ENCODE assay signal across 21 cellular contexts in genomic region chr1:41478118-41478748, GRCh38. TPM values are rescaled to one million over a fixed set of nuclear protein-coding genes. Genes with fewer than 3 reads are reported as not detected.
DNase-seq lines count a peak whose midpoint lies in the region; ATAC-seq, FAIRE-seq and TF ChIP-seq lines count a peak whose summit lies in the region.
"Had no signal": no experiment of that assay in that cellular context is flagged by ENCODE, and none has a peak within 500 bp of the region (broad histone marks: within the 10 kb centered on the region; RNA-seq: fewer than 3 reads in every experiment).

No MANE protein-coding gene starts in this region.

- H3K4me3 ChIP-seq in GM12878 (no peak overlapping the region), HepG2 (replicated peaks in 1 of 3; ENCODE audit: insufficient read depth in 1 of 3, low read depth in 2 of 3, low read length in 3 of 3) (no peak overlapping the region), sigmoid colon (no peak overlapping the region), PC-3 (ENCODE audit: low read length) (no peak overlapping the region)

- H3K9me3 ChIP-seq in GM12878 (replicated peaks; ENCODE audit: control insufficient read depth, insufficient read depth, low read length) (no peaks in the 10 kb centered on the region), HepG2 (ENCODE audit: low read length) (no peaks in the 10 kb centered on the region), sigmoid colon (no peaks in the 10 kb centered on the region), PC-3 (ENCODE audit: low read length) (no peaks in the 10 kb centered on the region)
- H3K9me3 ChIP-seq: Caco-2 had no signal

- SMC1A ChIA-PET in GM12878 (lab: Charles Lee; ENCODE audit: uncharacterized antibody, unreplicated experiment), result no interaction called here

- in situ Hi-C loops in GM12878 (cut with MboI) (no loop called here), HepG2 (cut with HindIII; ENCODE audit: extremely low pct_ligation_motif_present, low pct_unique_long_range_greater_than_20kb) (no loop called here)

- no peak for TF ChIP-seq RAD21 in GM12878 (IDR thresholded peaks at IDR 0.05; ENCODE audit: insufficient read depth, low read depth, low read length)
- no peak for TF ChIP-seq RAD21 in HepG2 (CRISPR knock-in tag; IDR thresholded peaks at IDR 0.05)

- POLR2A ChIA-PET in GM12878 (lab: Charles Lee), result no interaction called here
- POLR2A ChIA-PET in HepG2 (lab: Yijun Ruan, JAX), result no interaction called here
- POLR2A ChIA-PET in PC-3 (lab: Charles Lee; ENCODE audit: unreplicated experiment), result no interaction called here

- H3K4me2 ChIP-seq in GM12878 (ENCODE audit: control insufficient read depth, insufficient read depth), result no peak overlapping the region
- no peak overlapping the region for H3K4me2 ChIP-seq in HepG2 (ENCODE audit: low read depth, low read length)
- H3K4me2 ChIP-seq in PC-3 (ENCODE audit: low read length), result no peak overlapping the region

- H3K4me1 ChIP-seq in GM12878 (ENCODE audit: control insufficient read depth, insufficient read depth, low read length) (peaks cover 14% of the 10 kb centered on the region), HepG2 (ENCODE audit: insufficient read depth, low read length) (peaks cover 42% of the 10 kb centered on the region), sigmoid colon (peaks cover 0 to 74% (median 65%) of the 10 kb centered on the region in 4 donors), PC-3 (ENCODE audit: insufficient read depth, low read length) (peaks cover 13% of the 10 kb centered on the region)

- H3K27ac ChIP-seq in 22Rv1, result peak overlapping the region; percentile 84
- H3K27ac ChIP-seq in GM12878 (ENCODE audit: control insufficient read depth, insufficient read depth), result no peak overlapping the region
- no peak overlapping the region for H3K27ac ChIP-seq in HepG2 (ENCODE audit: extremely low read length, insufficient read depth, low read length)
- H3K27ac ChIP-seq in sigmoid colon, result peak overlapping the region in 3 of 4 donors; percentile 60 to 76 (median 73)
- no peak overlapping the region for H3K27ac ChIP-seq in PC-3 (ENCODE audit: low read length)
- H3K27ac ChIP-seq: HL-60 had no signal

- FAIRE-seq in GM12878 (lab: Jason Lieb, UNC), result no peak
- FAIRE-seq in HepG2 (lab: Jason Lieb, UNC), result no peak

- H4K20me1 ChIP-seq in GM12878 (ENCODE audit: control insufficient read depth, insufficient read depth) (no peaks in the 10 kb centered on the region), HepG2 (ENCODE audit: insufficient read depth, low read length) (no peaks in the 10 kb centered on the region), PC-3 (ENCODE audit: low read length) (no peaks in the 10 kb centered on the region)

- TF ChIP-seq EP300 in GM12878 (IDR thresholded peaks at IDR 0.05; ENCODE audit: borderline replicate concordance in 1 of 2, control insufficient read depth in 1 of 2, low read depth in 2 of 2, low read length in 2 of 2) (no peak), HepG2 (IDR thresholded peaks at IDR 0.05; ENCODE audit: low read depth in 2 of 2, low read length in 2 of 2) (no peak), HepG2 (CRISPR knock-in tag; IDR thresholded peaks at IDR 0.05; ENCODE audit: borderline replicate concordance) (no peak), sigmoid colon (IDR thresholded peaks at IDR 0.05) (no peak)

- H3K79me2 ChIP-seq in GM12878 (ENCODE audit: control insufficient read depth, insufficient read depth, low read length) (no peaks in the 10 kb centered on the region), HepG2 (ENCODE audit: insufficient read depth, low read length) (no peaks in the 10 kb centered on the region), PC-3 (ENCODE audit: low read length) (no peaks in the 10 kb centered on the region)

- H2AFZ ChIP-seq in GM12878 (ENCODE audit: control insufficient read depth, low read depth, low read length) (no peak overlapping the region), HepG2 (ENCODE audit: low read length) (no peak overlapping the region), PC-3 (ENCODE audit: low read length) (no peak overlapping the region)

- H3K27me3 ChIP-seq in GM12878 (replicated peaks in 1 of 2; ENCODE audit: control insufficient read depth in 2 of 2, insufficient read depth in 2 of 2, low read length in 1 of 2) (no peaks in the 10 kb centered on the region; a peak in 1 of 4 replicates), HepG2 (ENCODE audit: control insufficient read depth in 1 of 2, insufficient read depth in 2 of 2, low read length in 2 of 2) (no peaks in the 10 kb centered on the region; a peak in 1 of 5 replicates), sigmoid colon (no peaks in the 10 kb centered on the region), PC-3 (ENCODE audit: low read length) (no peaks in the 10 kb centered on the region)

- intact Hi-C loops in GM12878 (cut with micrococcal nuclease; ENCODE audit: unreplicated experiment), result no loop called here
- intact Hi-C loops in HepG2 (cut with micrococcal nuclease; ENCODE audit: unreplicated experiment), result no loop called here
- intact Hi-C loops in sigmoid colon (cut with DNase I), result no loop called here
- intact Hi-C loops in PC-3 (cut with micrococcal nuclease), result no loop called here

- RAD21 ChIA-PET in GM12878 (lab: Charles Lee; ENCODE audit: unreplicated experiment), result no interaction called here

- CTCF ChIA-PET in GM12878 (lab: Yijun Ruan, JAX), result interaction anchor here (0.7 to 2.2 kb wide), 3 partner anchors 9 to 427 kb away, joined by 3 to 9 read pairs (median 3); no protein-coding TSS in a partner anchor
- CTCF ChIA-PET in HepG2 (lab: Yijun Ruan, JAX; ENCODE audit: low intra/inter-chr PET ratio, low total read pairs), result no interaction called here
- CTCF ChIA-PET in PC-3 (lab: Charles Lee), result no interaction called here

- H3K9ac ChIP-seq in GM12878 (ENCODE audit: control insufficient read depth, insufficient read depth, low read length), result no peak overlapping the region
- no peak overlapping the region for H3K9ac ChIP-seq in HepG2 (ENCODE audit: insufficient read depth, low read depth, low read length)
- no peak overlapping the region for H3K9ac ChIP-seq in PC-3 (ENCODE audit: low read length)

- TF ChIP-seq CTCF in 22Rv1 (IDR thresholded peaks at IDR 0.05), result no peak
- no peak for TF ChIP-seq CTCF in GM12878 (IDR thresholded peaks at IDR 0.05 in 2 of 3, conservative IDR thresholded peaks at IDR 0.05 in 1 of 3; ENCODE audit: control insufficient read depth in 2 of 3, extremely low read depth in 1 of 3, insufficient read depth in 1 of 3, low read depth in 3 of 3, low read length in 3 of 3)
- no peak for TF ChIP-seq CTCF in HepG2 (CRISPR knock-in tag; IDR thresholded peaks at IDR 0.05)
- no peak for TF ChIP-seq CTCF in sigmoid colon (IDR thresholded peaks at IDR 0.05)
- TF ChIP-seq CTCF in PC-3 (conservative IDR thresholded peaks at IDR 0.05; ENCODE audit: low read depth, low read length), result no peak

- TF ChIP-seq POLR2A in GM12878 (IDR thresholded peaks at IDR 0.05; ENCODE audit: low read depth, low read length), result no peak
- no peak for TF ChIP-seq POLR2A in HepG2 (IDR thresholded peaks at IDR 0.05; ENCODE audit: insufficient read depth in 1 of 2, low read depth in 2 of 2, low read length in 2 of 2)
- no peak for TF ChIP-seq POLR2A in sigmoid colon (IDR thresholded peaks at IDR 0.05)

- H3K9me2 ChIP-seq in PC-3 (replicated peaks; ENCODE audit: low read length), result no peaks in the 10 kb centered on the region

- no peaks in the 10 kb centered on the region for H3K36me3 ChIP-seq in GM12878 (ENCODE audit: control insufficient read depth in 2 of 2, insufficient read depth in 2 of 2, low read length in 1 of 2)
- no peaks in the 10 kb centered on the region for H3K36me3 ChIP-seq in HepG2 (replicated peaks in 1 of 2; ENCODE audit: control insufficient read depth in 1 of 2, insufficient read depth in 2 of 2, low read length in 2 of 2)
- no peaks in the 10 kb centered on the region for H3K36me3 ChIP-seq in sigmoid colon
- no peaks in the 10 kb centered on the region for H3K36me3 ChIP-seq in PC-3 (ENCODE audit: low read depth, low read length)

- ATAC-seq in GM12878 (peak; percentile 35), HepG2 (no peak), GM21825 (IDR thresholded peaks at IDR 0.05; ENCODE audit: unreplicated experiment) (no peak), PC-3 (no peak), GM21526 (IDR thresholded peaks at IDR 0.05; ENCODE audit: low FRiP score, unreplicated experiment) (no peak)
- ATAC-seq: HCT116, Panc1 had no signal

- no TSS peak for BruUV-seq in GM12878 (replicated peaks; lab: Mats Ljungman, UMichigan)
- BruUV-seq in HepG2 (replicated peaks; lab: Mats Ljungman, UMichigan), result no TSS peak
- no TSS peak for BruUV-seq in PC-3 (replicated peaks; lab: Mats Ljungman, UMichigan)

- DNase-seq in GM12878 (ENCODE audit: low read depth, low spot score) (no peak), HepG2 (ENCODE audit: low spot score) (no peak), sigmoid colon (peak; percentile 59), activated gamma-delta T cell (lab: John Stamatoyannopoulos, UW) (no peak), PC-3 (no peak)
- DNase-seq: AML-193; Caco-2; CD4-positive, CD25-positive, alpha-beta regulatory T cell; DMS53; KG1; NCI-H1048; NCI-H1436 treated with DMSO at 0.1 percent for 48 hours; NCI-H2081; NCI-H510A treated with DMSO at 0.1 percent for 48 hours; SHP77 treated with DMSO at 0.1 percent for 48 hours had no signal

- 48% methylated on average over 12 of the region's 12 CpGs for WGBS in GM12878 (ENCODE audit: insufficient coverage, insufficient replicate concordance, low lambda C conversion rate, missing lambda C conversion rate)
- WGBS in HepG2 (ENCODE audit: low lambda C conversion rate), result 61% methylated on average over 11 of the region's 12 CpGs
- 86 to 90% methylated on average over 12 of the region's 12 CpGs for whole genome bisulfite sequencing in sigmoid colon, 2 donors

- H3F3A ChIP-seq in PC-3 (ENCODE audit: low read length, unreplicated experiment), result no peaks in the 10 kb centered on the region

RNA-seq across cellular contexts. Expression of gene EDN2, which starts 6.2 kb away (rescaled TPM):
- total RNA-seq in GM12878 (2013; cell fraction: nucleolus; rRNA removed), result 0.44 and 0.56 TPM in 2 replicates
- 0.28 and 0.60 TPM in 2 replicates for total RNA-seq in GM12878 (2014; rRNA removed)
- 0.13 and 0.23 TPM in 2 replicates for total RNA-seq in GM12878 (2014; rRNA removed; fragmentation: Illumina TruSeq; extraction: Trizol)
- total RNA-seq in GM12878 (2021), result 0.74 and 0.98 TPM in 2 replicates
- 0.31 TPM for polyA plus RNA-seq in GM12878 (2011; ENCODE audit: low read depth)
- 1.1 and 1.5 TPM in 2 replicates for polyA plus RNA-seq in GM12878 (2011; rRNA removed)
- polyA plus RNA-seq in GM12878 (2011; cell fraction: cytosol; rRNA removed), result 2.3 and 2.6 TPM in 2 replicates
- 9.9 and 12.3 TPM in 2 replicates for polyA plus RNA-seq in GM12878 (2011; cell fraction: nucleus; rRNA removed)
- 0.38 and 0.42 TPM in 2 replicates for polyA plus RNA-seq in GM12878 (2012)
- polyA plus RNA-seq in GM12878 (2014; fragmentation: Illumina TruSeq; extraction: Trizol), result 0.35 TPM in 1 of 2 replicates, not detected in the other
- polyA plus RNA-seq in GM12878 (2014; fragmentation: Nextera tagmentation; extraction: Ambion mirVana), result under 1 TPM in 1 of 2 experiments, not detected in 1; 0.11 TPM
- 0.94 and 1.3 TPM in 2 replicates for polyA plus RNA-seq in GM12878 (2014; rRNA removed)
- polyA plus RNA-seq in GM12878 (2016; fragmentation: Nextera tagmentation; extraction: Ambion mirVana), result under 1 TPM; 0.43 to 0.48 TPM
- polyA minus RNA-seq in GM12878 (2011; rRNA and poly(A)+ RNA removed), result 0.66 and 1.1 TPM in 2 replicates
- polyA minus RNA-seq in GM12878 (2011; cell fraction: cytosol; rRNA and poly(A)+ RNA removed), result 1.1 TPM in 1 of 2 replicates, not detected in the other
- 0.60 and 0.77 TPM in 2 replicates for polyA minus RNA-seq in GM12878 (2011; cell fraction: nucleus; rRNA and poly(A)+ RNA removed)
- not detected in 2 replicates for total RNA-seq in HepG2 (2016; rRNA removed; fragmentation: Illumina TruSeq; extraction: Trizol)
- total RNA-seq in HepG2 (2016; cell fraction: cytosol; rRNA removed; fragmentation: Illumina TruSeq; extraction: Trizol; ENCODE audit: low read depth), result not detected in 2 replicates
- not detected in 2 replicates for total RNA-seq in HepG2 (2016; cell fraction: insoluble cytoplasmic fraction; rRNA removed; fragmentation: Illumina TruSeq; extraction: Trizol)
- total RNA-seq in HepG2 (2016; cell fraction: membrane; rRNA removed; fragmentation: Illumina TruSeq; extraction: Trizol), result not detected in 2 replicates
- not detected in 2 replicates for total RNA-seq in HepG2 (2016; cell fraction: nucleus; rRNA removed; fragmentation: Illumina TruSeq; extraction: Trizol)
- not detected in 2 replicates for polyA plus RNA-seq in HepG2 (2011; rRNA removed)
- polyA plus RNA-seq in HepG2 (2011; cell fraction: cytosol; rRNA removed), result not detected in 2 replicates
- polyA plus RNA-seq in HepG2 (2011; cell fraction: nucleus; rRNA removed), result not detected in 2 replicates
- not detected in 2 replicates for polyA plus RNA-seq in HepG2 (2012)
- polyA plus RNA-seq in HepG2 (2016; cell fraction: cytosol; fragmentation: Illumina TruSeq; extraction: Trizol; ENCODE audit: low read depth), result not detected in 2 replicates
- polyA plus RNA-seq in HepG2 (2016; cell fraction: insoluble cytoplasmic fraction; fragmentation: Illumina TruSeq; extraction: Trizol; ENCODE audit: low read depth), result not detected in 2 replicates
- not detected in 2 replicates for polyA plus RNA-seq in HepG2 (2016; cell fraction: membrane; fragmentation: Illumina TruSeq; extraction: Trizol; ENCODE audit: low read depth)
- polyA plus RNA-seq in HepG2 (2016; cell fraction: nucleus; fragmentation: Illumina TruSeq; extraction: Trizol; ENCODE audit: insufficient read depth, low read depth), result not detected in 2 replicates
- 1.1 TPM in 1 of 2 replicates, not detected in the other for polyA minus RNA-seq in HepG2 (2011; rRNA and poly(A)+ RNA removed; ENCODE audit: low replicate concordance)
- polyA minus RNA-seq in HepG2 (2011; cell fraction: cytosol; rRNA and poly(A)+ RNA removed), result not detected in 2 replicates
- polyA minus RNA-seq in HepG2 (2011; cell fraction: nucleus; rRNA and poly(A)+ RNA removed), result not detected in 2 replicates
- 1 to 10 TPM in 1 of 4 donors, not detected in 3; 2.2 TPM for total RNA-seq in sigmoid colon
- 1 to 10 TPM in 1 of 3 donors, under 1 TPM in 2; 0.57 to 4.8 (median 0.92) TPM for polyA plus RNA-seq in sigmoid colon
- 0.36 TPM in 1 of 2 replicates, not detected in the other for total RNA-seq in PC-3 (2014; rRNA removed)
- total RNA-seq: Caco-2 had no signal
- polyA plus RNA-seq: CD4-positive, CD25-positive, alpha-beta regulatory T cell had no signal

Comparison
In these comparisons a context has a peak if more than half of its experiments do, and no peak if none do; other contexts are left out.
1. H3K27ac ChIP-seq: peak in 22Rv1 (single experiment) and sigmoid colon (3 of 4); none in GM12878 (single experiment), HepG2 (single experiment) and PC-3 (single experiment).